ENCODE assay signal across 28 cellular contexts in genomic region chr9:125766468-125767221, GRCh38.
"Had no signal": no experiment of that assay in that cellular context is flagged by ENCODE, and none has a peak within 500 bp of the region (broad histone marks: within the 10 kb centered on the region; RNA-seq: fewer than 3 reads in every experiment).

No MANE protein-coding gene starts in this region.

- DNase-seq: activated CD4-positive, alpha-beta T cell treated with anti-CD3 and anti-CD28 coated beads for 4 hours; activated CD8-positive, alpha-beta memory T cell treated with anti-CD3 and anti-CD28 coated beads, Interleukin-2, amount 50 U/mL, for 4 hours; activated CD8-positive, alpha-beta T cell treated with anti-CD3 and anti-CD28 coated beads for 36 hours; activated gamma-delta T cell treated with Interleukin-2 at 50 U/mL for 16 hours; activated naive CD4-positive, alpha-beta T cell treated with anti-CD3 and anti-CD28 coated beads, Interleukin-2, amount 10 ng/mL, durations not matched to agents 7 days and 5 days; activated naive CD8-positive, alpha-beta T cell treated with anti-CD3 and anti-CD28 coated beads for 36 hours; activated T-cell treated with anti-CD3 and anti-CD28 coated beads, Interleukin-2, amount 50 U/mL, for 72 hours; brain microvascular endothelial cell; MV-4-11; NCI-H1092 treated with DMSO at 0.1 percent for 48 hours; NCI-H1417 treated with DMSO at 0.1 percent for 48 hours; NCI-H1694; NCI-H2029; NCI-H2107; NCI-H2171 treated with DMSO at 0.1 percent for 48 hours; NCI-H226; NCI-H526 treated with DMSO at 0.1 percent for 48 hours; NCI-H82; NK-92 treated with Interleukin-12 subunit alpha and Interleukin-12 subunit beta, amount 100 ng/mL, for 24 hours; OCI-M1; Peyer's patch; Right ventricle myocardium superior; SJCRH30; SW 1271 had no signal

- H3K27me3 ChIP-seq: brain microvascular endothelial cell, cardiac muscle cell, Peyer's patch, SJCRH30 had no signal

- H3K36me3 ChIP-seq: brain microvascular endothelial cell, cardiac muscle cell, Peyer's patch had no signal

- H3K4me1 ChIP-seq: Peyer's patch had no signal

- ATAC-seq: activated CD4-positive, CD25-positive, alpha-beta regulatory T cell treated with anti-CD3 and anti-CD28 coated beads, Interleukin-2, amount 50 U/mL, for 24 hours; activated CD8-positive, alpha-beta T cell treated with anti-CD3 and anti-CD28 coated beads for 36 hours; activated T-cell treated with anti-CD3 and anti-CD28 coated beads, Interleukin-2, amount 50 U/mL, for 72 hours; SK-N-SH treated with all-trans-retinoic acid at 6 μM for 48 hours had no signal

- H3K9me3 ChIP-seq: Peyer's patch, SJCRH30 had no signal

- H3K27ac ChIP-seq: brain microvascular endothelial cell, cardiac muscle cell, Peyer's patch, RWPE1, SJCRH30 had no signal

- H3K4me3 ChIP-seq: cardiac muscle cell, Peyer's patch, SJCRH30 had no signal
